In the genomic region with DNA sequence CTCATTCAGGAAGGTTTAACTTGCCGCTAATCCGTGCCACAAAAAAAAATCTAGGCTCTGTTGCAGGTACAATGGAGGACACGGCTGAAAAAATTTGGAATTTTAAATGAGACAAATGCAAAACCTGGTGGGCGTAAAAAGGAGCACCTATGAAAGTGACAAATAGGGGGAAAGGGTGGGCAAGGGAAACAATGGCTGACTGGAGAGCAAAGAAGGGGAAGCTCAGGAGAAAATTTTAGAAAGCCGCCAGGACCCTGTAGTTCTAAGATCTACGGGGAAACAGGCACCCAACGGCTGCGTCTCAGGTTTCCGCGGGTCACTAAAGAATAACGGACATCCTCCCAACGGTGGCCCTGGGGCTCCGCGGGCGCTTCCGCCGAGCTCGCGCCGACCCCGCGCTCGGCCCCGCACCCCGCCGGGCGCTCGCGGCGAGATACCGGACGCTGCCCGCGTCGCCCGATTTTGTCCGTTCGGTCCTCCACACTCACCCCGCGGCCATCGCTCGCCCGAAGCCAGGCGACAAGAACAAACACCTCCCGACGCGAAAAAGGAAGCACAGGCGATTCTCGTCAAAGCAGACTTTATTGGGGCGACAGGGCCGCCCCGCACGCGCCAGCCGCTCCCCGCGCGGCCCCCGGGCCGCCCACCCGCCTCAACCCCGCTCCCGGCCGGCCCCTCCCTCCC, we compare ENCODE assay signal across 1 cellular context.
TF ChIP-seq lines count a peak whose summit lies in the region.

No MANE protein-coding gene starts in this region.

TF ChIP-seq in HepG2, 621 proteins besides CTCF, POLR2A, EP300 and RAD21 (continued from another document):
- TF ChIP-seq, protein P1, sequence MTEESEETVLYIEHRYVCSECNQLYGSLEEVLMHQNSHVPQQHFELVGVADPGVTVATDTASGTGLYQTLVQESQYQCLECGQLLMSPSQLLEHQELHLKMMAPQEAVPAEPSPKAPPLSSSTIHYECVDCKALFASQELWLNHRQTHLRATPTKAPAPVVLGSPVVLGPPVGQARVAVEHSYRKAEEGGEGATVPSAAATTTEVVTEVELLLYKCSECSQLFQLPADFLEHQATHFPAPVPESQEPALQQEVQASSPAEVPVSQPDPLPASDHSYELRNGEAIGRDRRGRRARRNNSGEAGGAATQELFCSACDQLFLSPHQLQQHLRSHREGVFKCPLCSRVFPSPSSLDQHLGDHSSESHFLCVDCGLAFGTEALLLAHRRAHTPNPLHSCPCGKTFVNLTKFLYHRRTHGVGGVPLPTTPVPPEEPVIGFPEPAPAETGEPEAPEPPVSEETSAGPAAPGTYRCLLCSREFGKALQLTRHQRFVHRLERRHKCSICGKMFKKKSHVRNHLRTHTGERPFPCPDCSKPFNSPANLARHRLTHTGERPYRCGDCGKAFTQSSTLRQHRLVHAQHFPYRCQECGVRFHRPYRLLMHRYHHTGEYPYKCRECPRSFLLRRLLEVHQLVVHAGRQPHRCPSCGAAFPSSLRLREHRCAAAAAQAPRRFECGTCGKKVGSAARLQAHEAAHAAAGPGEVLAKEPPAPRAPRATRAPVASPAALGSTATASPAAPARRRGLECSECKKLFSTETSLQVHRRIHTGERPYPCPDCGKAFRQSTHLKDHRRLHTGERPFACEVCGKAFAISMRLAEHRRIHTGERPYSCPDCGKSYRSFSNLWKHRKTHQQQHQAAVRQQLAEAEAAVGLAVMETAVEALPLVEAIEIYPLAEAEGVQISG (CRISPR knock-in tag; IDR thresholded peaks at IDR 0.05): peak; percentile 69
- TF ChIP-seq ZFP36 (IDR thresholded peaks at IDR 0.05; ENCODE audit: borderline replicate concordance, low read depth, low read length, partially characterized antibody): no peak
- no peak for TF ChIP-seq ZNF10 (CRISPR knock-in tag; IDR thresholded peaks at IDR 0.05; ENCODE audit: borderline replicate concordance, low read depth)
- no peak for TF ChIP-seq ZFX (CRISPR knock-in tag; IDR thresholded peaks at IDR 0.05; ENCODE audit: low read depth)
- TF ChIP-seq DMAP1 (CRISPR knock-in tag; IDR thresholded peaks at IDR 0.05): peak; percentile 4; the same call in 1 of the 2 replicates
- no peak for TF ChIP-seq ZNF337 (CRISPR knock-in tag; IDR thresholded peaks at IDR 0.05; ENCODE audit: borderline replicate concordance, low read depth)
- TF ChIP-seq ADNP (CRISPR knock-in tag; IDR thresholded peaks at IDR 0.05): no peak
- TF ChIP-seq GATAD1 (CRISPR knock-in tag; IDR thresholded peaks at IDR 0.05): peak; percentile 86
- TF ChIP-seq HOXA9 (CRISPR knock-in tag; IDR thresholded peaks at IDR 0.05; ENCODE audit: borderline replicate concordance): 0 out of 2 replicates have a peak, but pooled peaks have one; percentile 51
- peak; percentile 48; the same call in 1 of the 2 replicates for TF ChIP-seq KMT2A (CRISPR knock-in tag; IDR thresholded peaks at IDR 0.05)
- peak; percentile 62 for TF ChIP-seq THAP11 (CRISPR knock-in tag; IDR thresholded peaks at IDR 0.05)
- peak; percentile 18; the same call in 1 of the 2 replicates for TF ChIP-seq HOXA3 (CRISPR knock-in tag; IDR thresholded peaks at IDR 0.05)
- peak; percentile 91 for TF ChIP-seq AGO2 (optimal IDR thresholded peaks at IDR 0.05; ENCODE audit: low read depth, low read length)
- no peak for TF ChIP-seq ZNF747 (CRISPR knock-in tag; IDR thresholded peaks at IDR 0.05; ENCODE audit: borderline replicate concordance)
- TF ChIP-seq, protein P2, sequence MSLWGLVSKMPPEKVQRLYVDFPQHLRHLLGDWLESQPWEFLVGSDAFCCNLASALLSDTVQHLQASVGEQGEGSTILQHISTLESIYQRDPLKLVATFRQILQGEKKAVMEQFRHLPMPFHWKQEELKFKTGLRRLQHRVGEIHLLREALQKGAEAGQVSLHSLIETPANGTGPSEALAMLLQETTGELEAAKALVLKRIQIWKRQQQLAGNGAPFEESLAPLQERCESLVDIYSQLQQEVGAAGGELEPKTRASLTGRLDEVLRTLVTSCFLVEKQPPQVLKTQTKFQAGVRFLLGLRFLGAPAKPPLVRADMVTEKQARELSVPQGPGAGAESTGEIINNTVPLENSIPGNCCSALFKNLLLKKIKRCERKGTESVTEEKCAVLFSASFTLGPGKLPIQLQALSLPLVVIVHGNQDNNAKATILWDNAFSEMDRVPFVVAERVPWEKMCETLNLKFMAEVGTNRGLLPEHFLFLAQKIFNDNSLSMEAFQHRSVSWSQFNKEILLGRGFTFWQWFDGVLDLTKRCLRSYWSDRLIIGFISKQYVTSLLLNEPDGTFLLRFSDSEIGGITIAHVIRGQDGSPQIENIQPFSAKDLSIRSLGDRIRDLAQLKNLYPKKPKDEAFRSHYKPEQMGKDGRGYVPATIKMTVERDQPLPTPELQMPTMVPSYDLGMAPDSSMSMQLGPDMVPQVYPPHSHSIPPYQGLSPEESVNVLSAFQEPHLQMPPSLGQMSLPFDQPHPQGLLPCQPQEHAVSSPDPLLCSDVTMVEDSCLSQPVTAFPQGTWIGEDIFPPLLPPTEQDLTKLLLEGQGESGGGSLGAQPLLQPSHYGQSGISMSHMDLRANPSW (CRISPR knock-in tag; IDR thresholded peaks at IDR 0.05; ENCODE audit: borderline replicate concordance): no peak
- peak; percentile 4; the same call in 1 of the 2 replicates for TF ChIP-seq ZNF724P (CRISPR knock-in tag; IDR thresholded peaks at IDR 0.05; ENCODE audit: borderline replicate concordance)
- no peak for TF ChIP-seq HES4 (CRISPR knock-in tag; IDR thresholded peaks at IDR 0.05; ENCODE audit: borderline replicate concordance)
- 0 out of 2 replicates have a peak, but pooled peaks have one; percentile 63 for TF ChIP-seq ZNF546 (CRISPR knock-in tag; conservative IDR thresholded peaks at IDR 0.05)
- TF ChIP-seq SOX13 (IDR thresholded peaks at IDR 0.05): no peak
- peak in 1 of 2 experiments; percentile 4; a peak in 1 of 4 replicates for TF ChIP-seq SOX13 (CRISPR knock-in tag; conservative IDR thresholded peaks at IDR 0.05 in 1 of 2, IDR thresholded peaks at IDR 0.05 in 1 of 2)
- TF ChIP-seq RFX1 (IDR thresholded peaks at IDR 0.05): no peak
- TF ChIP-seq, protein P3, sequence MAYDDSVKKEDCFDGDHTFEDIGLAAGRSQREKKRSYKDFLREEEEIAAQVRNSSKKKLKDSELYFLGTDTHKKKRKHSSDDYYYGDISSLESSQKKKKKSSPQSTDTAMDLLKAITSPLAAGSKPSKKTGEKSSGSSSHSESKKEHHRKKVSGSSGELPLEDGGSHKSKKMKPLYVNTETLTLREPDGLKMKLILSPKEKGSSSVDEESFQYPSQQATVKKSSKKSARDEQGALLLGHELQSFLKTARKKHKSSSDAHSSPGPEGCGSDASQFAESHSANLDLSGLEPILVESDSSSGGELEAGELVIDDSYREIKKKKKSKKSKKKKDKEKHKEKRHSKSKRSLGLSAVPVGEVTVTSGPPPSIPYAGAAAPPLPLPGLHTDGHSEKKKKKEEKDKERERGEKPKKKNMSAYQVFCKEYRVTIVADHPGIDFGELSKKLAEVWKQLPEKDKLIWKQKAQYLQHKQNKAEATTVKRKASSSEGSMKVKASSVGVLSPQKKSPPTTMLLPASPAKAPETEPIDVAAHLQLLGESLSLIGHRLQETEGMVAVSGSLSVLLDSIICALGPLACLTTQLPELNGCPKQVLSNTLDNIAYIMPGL (CRISPR knock-in tag; IDR thresholded peaks at IDR 0.05; ENCODE audit: borderline replicate concordance in 1 of 2, low read depth in 1 of 2): peak in 1 of 2 experiments; percentile 35; a peak in 1 of 4 replicates
- TF ChIP-seq, protein P4, sequence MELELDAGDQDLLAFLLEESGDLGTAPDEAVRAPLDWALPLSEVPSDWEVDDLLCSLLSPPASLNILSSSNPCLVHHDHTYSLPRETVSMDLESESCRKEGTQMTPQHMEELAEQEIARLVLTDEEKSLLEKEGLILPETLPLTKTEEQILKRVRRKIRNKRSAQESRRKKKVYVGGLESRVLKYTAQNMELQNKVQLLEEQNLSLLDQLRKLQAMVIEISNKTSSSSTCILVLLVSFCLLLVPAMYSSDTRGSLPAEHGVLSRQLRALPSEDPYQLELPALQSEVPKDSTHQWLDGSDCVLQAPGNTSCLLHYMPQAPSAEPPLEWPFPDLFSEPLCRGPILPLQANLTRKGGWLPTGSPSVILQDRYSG (CRISPR knock-in tag; IDR thresholded peaks at IDR 0.05): 0 out of 2 replicates have a peak, but pooled peaks have one; percentile 23
- no peak for TF ChIP-seq SMARCC2 (IDR thresholded peaks at IDR 0.05)
- TF ChIP-seq ZNF317 (CRISPR knock-in tag; IDR thresholded peaks at IDR 0.05): 0 out of 2 replicates have a peak, but pooled peaks have one; percentile 34
- no peak for TF ChIP-seq ZNF652 (CRISPR knock-in tag; IDR thresholded peaks at IDR 0.05; ENCODE audit: borderline replicate concordance, low read depth)
- TF ChIP-seq GABPB1 (CRISPR knock-in tag; IDR thresholded peaks at IDR 0.05): peak; percentile 86
- TF ChIP-seq, protein P5, sequence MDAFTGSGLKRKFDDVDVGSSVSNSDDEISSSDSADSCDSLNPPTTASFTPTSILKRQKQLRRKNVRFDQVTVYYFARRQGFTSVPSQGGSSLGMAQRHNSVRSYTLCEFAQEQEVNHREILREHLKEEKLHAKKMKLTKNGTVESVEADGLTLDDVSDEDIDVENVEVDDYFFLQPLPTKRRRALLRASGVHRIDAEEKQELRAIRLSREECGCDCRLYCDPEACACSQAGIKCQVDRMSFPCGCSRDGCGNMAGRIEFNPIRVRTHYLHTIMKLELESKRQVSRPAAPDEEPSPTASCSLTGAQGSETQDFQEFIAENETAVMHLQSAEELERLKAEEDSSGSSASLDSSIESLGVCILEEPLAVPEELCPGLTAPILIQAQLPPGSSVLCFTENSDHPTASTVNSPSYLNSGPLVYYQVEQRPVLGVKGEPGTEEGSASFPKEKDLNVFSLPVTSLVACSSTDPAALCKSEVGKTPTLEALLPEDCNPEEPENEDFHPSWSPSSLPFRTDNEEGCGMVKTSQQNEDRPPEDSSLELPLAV (CRISPR knock-in tag; conservative IDR thresholded peaks at IDR 0.05; ENCODE audit: low read depth): no peak
- peak; percentile 90 for TF ChIP-seq KDM5A (IDR thresholded peaks at IDR 0.05; ENCODE audit: borderline replicate concordance, low read length)
- no peak for TF ChIP-seq YY1 (IDR thresholded peaks at IDR 0.05; ENCODE audit: insufficient read depth, insufficient replicate concordance, low read depth, low read length)
- 0 out of 2 replicates have a peak, but pooled peaks have one; percentile 50 for TF ChIP-seq YEATS4 (CRISPR knock-in tag; IDR thresholded peaks at IDR 0.05; ENCODE audit: borderline replicate concordance)
- TF ChIP-seq RORA (CRISPR knock-in tag; IDR thresholded peaks at IDR 0.05): 0 out of 2 replicates have a peak, but pooled peaks have one; percentile 71
- TF ChIP-seq ZNF160 (CRISPR knock-in tag; IDR thresholded peaks at IDR 0.05): no peak
- peak; percentile 23; the same call in 1 of the 2 replicates for TF ChIP-seq ZNF263 (CRISPR knock-in tag; IDR thresholded peaks at IDR 0.05)
- 0 out of 2 replicates have a peak, but pooled peaks have one; percentile 50 for TF ChIP-seq RFXAP (CRISPR knock-in tag; IDR thresholded peaks at IDR 0.05; ENCODE audit: borderline replicate concordance)
- peak; percentile 76 for TF ChIP-seq GABPA (IDR thresholded peaks at IDR 0.05; ENCODE audit: low read depth, low read length)
- peak; percentile 89 for TF ChIP-seq GABPA (CRISPR knock-in tag; IDR thresholded peaks at IDR 0.05; ENCODE audit: low read depth)
- TF ChIP-seq, protein P6, sequence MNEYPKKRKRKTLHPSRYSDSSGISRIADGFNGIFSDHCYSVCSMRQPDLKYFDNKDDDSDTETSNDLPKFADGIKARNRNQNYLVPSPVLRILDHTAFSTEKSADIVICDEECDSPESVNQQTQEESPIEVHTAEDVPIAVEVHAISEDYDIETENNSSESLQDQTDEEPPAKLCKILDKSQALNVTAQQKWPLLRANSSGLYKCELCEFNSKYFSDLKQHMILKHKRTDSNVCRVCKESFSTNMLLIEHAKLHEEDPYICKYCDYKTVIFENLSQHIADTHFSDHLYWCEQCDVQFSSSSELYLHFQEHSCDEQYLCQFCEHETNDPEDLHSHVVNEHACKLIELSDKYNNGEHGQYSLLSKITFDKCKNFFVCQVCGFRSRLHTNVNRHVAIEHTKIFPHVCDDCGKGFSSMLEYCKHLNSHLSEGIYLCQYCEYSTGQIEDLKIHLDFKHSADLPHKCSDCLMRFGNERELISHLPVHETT (CRISPR knock-in tag; conservative IDR thresholded peaks at IDR 0.05): peak; percentile 53; the same call in 1 of the 2 replicates
- TF ChIP-seq PHF20 (CRISPR knock-in tag; IDR thresholded peaks at IDR 0.05): peak; percentile 56; the same call in 1 of the 2 replicates
